Comparison of ENCODE assay signal across 1 cellular context in the genomic region with DNA sequence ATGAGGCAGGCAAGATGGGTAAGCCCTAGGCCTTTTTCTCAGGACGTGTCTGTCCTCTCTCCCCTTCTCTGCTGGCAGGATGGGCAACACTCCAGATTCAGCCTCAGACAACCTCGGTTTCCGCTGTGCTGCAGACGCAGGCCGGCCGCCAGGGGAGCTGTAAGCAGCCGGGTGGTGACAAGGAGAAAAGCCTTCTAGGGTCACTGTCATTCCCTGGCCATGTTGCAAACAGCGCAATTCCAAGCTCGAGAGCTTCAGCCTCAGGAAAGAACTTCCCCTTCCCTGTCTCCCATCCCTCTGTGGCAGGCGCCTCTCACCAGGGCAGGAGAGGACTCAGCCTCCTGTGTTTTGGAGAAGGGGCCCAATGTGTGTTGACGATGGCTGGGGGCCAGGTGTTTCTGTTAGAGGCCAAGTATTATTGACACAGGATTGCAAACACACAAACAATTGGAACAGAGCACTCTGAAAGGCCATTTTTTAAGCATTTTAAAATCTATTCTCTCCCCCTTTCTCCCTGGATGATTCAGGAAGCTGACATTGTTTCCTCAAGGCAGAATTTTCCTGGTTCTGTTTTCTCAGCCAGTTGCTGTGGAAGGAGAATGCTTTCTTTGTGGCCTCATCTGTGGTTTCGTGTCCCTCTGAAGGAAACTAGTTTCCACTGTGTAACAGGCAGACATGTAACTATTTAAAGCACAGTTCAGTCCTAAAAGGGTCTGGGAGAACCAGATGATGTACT.
A peak's percentile ranks its signal among the peaks of the same experiment; 100 is the strongest.
TF ChIP-seq lines count a peak whose summit lies in the region.

No MANE protein-coding gene starts in this region.

TF ChIP-seq in HepG2, 621 proteins besides CTCF, POLR2A, EP300 and RAD21 (continues in another document):
- TF ChIP-seq POGZ (CRISPR knock-in tag; IDR thresholded peaks at IDR 0.05) (peak; percentile 16; the same call in 1 of the 2 replicates), XRCC5 (optimal IDR thresholded peaks at IDR 0.05; ENCODE audit: low read length) (peak; percentile 95), ZNF782 (CRISPR knock-in tag; IDR thresholded peaks at IDR 0.05; ENCODE audit: borderline replicate concordance) (0 out of 2 replicates have a peak, but pooled peaks have one; percentile 54), SNAPC2 (CRISPR knock-in tag; IDR thresholded peaks at IDR 0.05) (0 out of 2 replicates have a peak, but pooled peaks have one; percentile 47), GATAD2A (CRISPR knock-in tag; IDR thresholded peaks at IDR 0.05) (peak; percentile 17), ZNF720 (CRISPR knock-in tag; IDR thresholded peaks at IDR 0.05) (no peak), ARNTL (CRISPR knock-in tag; IDR thresholded peaks at IDR 0.05) (peak; percentile 41; the same call in 1 of the 2 replicates), HOXA3 (CRISPR knock-in tag; IDR thresholded peaks at IDR 0.05) (0 out of 2 replicates have a peak, but pooled peaks have one; percentile 16), IRF2 (CRISPR knock-in tag; IDR thresholded peaks at IDR 0.05) (0 out of 2 replicates have a peak, but pooled peaks have one; percentile 12), ZMYM4 (CRISPR knock-in tag; IDR thresholded peaks at IDR 0.05) (0 out of 2 replicates have a peak, but pooled peaks have one; percentile 17), ATF7 (IDR thresholded peaks at IDR 0.05) (no peak), ATF7 (CRISPR knock-in tag; IDR thresholded peaks at IDR 0.05) (no peak), CBX5 (CRISPR knock-in tag; IDR thresholded peaks at IDR 0.05; ENCODE audit: borderline replicate concordance) (peak; percentile 5; the same call in 1 of the 2 replicates), KLF16 (CRISPR knock-in tag; IDR thresholded peaks at IDR 0.05) (no peak), ZNF589 (CRISPR knock-in tag; conservative IDR thresholded peaks at IDR 0.05) (no peak), REPIN1 (CRISPR knock-in tag; IDR thresholded peaks at IDR 0.05; ENCODE audit: borderline replicate concordance, low read depth) (peak; percentile 64), DNMT3B (CRISPR knock-in tag; conservative IDR thresholded peaks at IDR 0.05) (no peak), CENPX (CRISPR knock-in tag; IDR thresholded peaks at IDR 0.05) (no peak), ZBTB38 (CRISPR knock-in tag; IDR thresholded peaks at IDR 0.05) (peak; percentile 50; the same call in 1 of the 2 replicates), GABPB1 (CRISPR knock-in tag; IDR thresholded peaks at IDR 0.05) (peak; percentile 33; the same call in 1 of the 2 replicates), ZNF614 (CRISPR knock-in tag; IDR thresholded peaks at IDR 0.05; ENCODE audit: borderline replicate concordance) (peak; percentile 23; the same call in 1 of the 2 replicates), ZNF329 (CRISPR knock-in tag; IDR thresholded peaks at IDR 0.05; ENCODE audit: low read depth) (no peak), HMG20A (CRISPR knock-in tag; IDR thresholded peaks at IDR 0.05; ENCODE audit: borderline replicate concordance) (0 out of 2 replicates have a peak, but pooled peaks have one; percentile 27), TARDBP (CRISPR knock-in tag; IDR thresholded peaks at IDR 0.05) (peak; percentile 39; the same call in 1 of the 2 replicates)
- TF ChIP-seq, protein P1, sequence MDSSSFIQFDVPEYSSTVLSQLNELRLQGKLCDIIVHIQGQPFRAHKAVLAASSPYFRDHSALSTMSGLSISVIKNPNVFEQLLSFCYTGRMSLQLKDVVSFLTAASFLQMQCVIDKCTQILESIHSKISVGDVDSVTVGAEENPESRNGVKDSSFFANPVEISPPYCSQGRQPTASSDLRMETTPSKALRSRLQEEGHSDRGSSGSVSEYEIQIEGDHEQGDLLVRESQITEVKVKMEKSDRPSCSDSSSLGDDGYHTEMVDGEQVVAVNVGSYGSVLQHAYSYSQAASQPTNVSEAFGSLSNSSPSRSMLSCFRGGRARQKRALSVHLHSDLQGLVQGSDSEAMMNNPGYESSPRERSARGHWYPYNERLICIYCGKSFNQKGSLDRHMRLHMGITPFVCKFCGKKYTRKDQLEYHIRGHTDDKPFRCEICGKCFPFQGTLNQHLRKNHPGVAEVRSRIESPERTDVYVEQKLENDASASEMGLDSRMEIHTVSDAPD (CRISPR knock-in tag; IDR thresholded peaks at IDR 0.05), result 0 out of 2 replicates have a peak, but pooled peaks have one; percentile 29
- TF ChIP-seq, protein P2, sequence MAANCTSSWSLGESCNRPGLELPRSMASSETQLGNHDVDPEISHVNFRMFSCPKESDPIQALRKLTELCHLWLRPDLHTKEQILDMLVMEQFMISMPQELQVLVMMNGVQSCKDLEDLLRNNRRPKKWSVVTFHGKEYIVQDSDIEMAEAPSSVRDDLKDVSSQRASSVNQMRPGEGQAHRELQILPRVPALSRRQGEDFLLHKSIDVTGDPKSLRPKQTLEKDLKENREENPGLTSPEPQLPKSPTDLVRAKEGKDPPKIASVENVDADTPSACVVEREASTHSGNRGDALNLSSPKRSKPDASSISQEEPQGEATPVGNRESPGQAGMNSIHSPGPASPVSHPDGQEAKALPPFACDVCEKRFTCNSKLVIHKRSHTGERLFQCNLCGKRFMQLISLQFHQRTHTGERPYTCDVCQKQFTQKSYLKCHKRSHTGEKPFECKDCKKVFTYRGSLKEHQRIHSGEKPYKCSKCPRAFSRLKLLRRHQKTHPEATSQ (CRISPR knock-in tag; IDR thresholded peaks at IDR 0.05; ENCODE audit: borderline replicate concordance), result 0 out of 2 replicates have a peak, but pooled peaks have one; percentile 42
- TF ChIP-seq, protein P3, sequence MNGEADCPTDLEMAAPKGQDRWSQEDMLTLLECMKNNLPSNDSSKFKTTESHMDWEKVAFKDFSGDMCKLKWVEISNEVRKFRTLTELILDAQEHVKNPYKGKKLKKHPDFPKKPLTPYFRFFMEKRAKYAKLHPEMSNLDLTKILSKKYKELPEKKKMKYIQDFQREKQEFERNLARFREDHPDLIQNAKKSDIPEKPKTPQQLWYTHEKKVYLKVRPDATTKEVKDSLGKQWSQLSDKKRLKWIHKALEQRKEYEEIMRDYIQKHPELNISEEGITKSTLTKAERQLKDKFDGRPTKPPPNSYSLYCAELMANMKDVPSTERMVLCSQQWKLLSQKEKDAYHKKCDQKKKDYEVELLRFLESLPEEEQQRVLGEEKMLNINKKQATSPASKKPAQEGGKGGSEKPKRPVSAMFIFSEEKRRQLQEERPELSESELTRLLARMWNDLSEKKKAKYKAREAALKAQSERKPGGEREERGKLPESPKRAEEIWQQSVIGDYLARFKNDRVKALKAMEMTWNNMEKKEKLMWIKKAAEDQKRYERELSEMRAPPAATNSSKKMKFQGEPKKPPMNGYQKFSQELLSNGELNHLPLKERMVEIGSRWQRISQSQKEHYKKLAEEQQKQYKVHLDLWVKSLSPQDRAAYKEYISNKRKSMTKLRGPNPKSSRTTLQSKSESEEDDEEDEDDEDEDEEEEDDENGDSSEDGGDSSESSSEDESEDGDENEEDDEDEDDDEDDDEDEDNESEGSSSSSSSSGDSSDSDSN (CRISPR knock-in tag; IDR thresholded peaks at IDR 0.05), result peak; percentile 33; the same call in 1 of the 2 replicates
- TF ChIP-seq, protein P4, sequence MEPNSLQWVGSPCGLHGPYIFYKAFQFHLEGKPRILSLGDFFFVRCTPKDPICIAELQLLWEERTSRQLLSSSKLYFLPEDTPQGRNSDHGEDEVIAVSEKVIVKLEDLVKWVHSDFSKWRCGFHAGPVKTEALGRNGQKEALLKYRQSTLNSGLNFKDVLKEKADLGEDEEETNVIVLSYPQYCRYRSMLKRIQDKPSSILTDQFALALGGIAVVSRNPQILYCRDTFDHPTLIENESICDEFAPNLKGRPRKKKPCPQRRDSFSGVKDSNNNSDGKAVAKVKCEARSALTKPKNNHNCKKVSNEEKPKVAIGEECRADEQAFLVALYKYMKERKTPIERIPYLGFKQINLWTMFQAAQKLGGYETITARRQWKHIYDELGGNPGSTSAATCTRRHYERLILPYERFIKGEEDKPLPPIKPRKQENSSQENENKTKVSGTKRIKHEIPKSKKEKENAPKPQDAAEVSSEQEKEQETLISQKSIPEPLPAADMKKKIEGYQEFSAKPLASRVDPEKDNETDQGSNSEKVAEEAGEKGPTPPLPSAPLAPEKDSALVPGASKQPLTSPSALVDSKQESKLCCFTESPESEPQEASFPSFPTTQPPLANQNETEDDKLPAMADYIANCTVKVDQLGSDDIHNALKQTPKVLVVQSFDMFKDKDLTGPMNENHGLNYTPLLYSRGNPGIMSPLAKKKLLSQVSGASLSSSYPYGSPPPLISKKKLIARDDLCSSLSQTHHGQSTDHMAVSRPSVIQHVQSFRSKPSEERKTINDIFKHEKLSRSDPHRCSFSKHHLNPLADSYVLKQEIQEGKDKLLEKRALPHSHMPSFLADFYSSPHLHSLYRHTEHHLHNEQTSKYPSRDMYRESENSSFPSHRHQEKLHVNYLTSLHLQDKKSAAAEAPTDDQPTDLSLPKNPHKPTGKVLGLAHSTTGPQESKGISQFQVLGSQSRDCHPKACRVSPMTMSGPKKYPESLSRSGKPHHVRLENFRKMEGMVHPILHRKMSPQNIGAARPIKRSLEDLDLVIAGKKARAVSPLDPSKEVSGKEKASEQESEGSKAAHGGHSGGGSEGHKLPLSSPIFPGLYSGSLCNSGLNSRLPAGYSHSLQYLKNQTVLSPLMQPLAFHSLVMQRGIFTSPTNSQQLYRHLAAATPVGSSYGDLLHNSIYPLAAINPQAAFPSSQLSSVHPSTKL (CRISPR knock-in tag; IDR thresholded peaks at IDR 0.05), result peak; percentile 19
- TF ChIP-seq, protein P5, sequence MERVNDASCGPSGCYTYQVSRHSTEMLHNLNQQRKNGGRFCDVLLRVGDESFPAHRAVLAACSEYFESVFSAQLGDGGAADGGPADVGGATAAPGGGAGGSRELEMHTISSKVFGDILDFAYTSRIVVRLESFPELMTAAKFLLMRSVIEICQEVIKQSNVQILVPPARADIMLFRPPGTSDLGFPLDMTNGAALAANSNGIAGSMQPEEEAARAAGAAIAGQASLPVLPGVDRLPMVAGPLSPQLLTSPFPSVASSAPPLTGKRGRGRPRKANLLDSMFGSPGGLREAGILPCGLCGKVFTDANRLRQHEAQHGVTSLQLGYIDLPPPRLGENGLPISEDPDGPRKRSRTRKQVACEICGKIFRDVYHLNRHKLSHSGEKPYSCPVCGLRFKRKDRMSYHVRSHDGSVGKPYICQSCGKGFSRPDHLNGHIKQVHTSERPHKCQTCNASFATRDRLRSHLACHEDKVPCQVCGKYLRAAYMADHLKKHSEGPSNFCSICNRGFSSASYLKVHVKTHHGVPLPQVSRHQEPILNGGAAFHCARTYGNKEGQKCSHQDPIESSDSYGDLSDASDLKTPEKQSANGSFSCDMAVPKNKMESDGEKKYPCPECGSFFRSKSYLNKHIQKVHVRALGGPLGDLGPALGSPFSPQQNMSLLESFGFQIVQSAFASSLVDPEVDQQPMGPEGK (CRISPR knock-in tag; IDR thresholded peaks at IDR 0.05), result 0 out of 2 replicates have a peak, but pooled peaks have one; percentile 36
- TF ChIP-seq, protein P6, sequence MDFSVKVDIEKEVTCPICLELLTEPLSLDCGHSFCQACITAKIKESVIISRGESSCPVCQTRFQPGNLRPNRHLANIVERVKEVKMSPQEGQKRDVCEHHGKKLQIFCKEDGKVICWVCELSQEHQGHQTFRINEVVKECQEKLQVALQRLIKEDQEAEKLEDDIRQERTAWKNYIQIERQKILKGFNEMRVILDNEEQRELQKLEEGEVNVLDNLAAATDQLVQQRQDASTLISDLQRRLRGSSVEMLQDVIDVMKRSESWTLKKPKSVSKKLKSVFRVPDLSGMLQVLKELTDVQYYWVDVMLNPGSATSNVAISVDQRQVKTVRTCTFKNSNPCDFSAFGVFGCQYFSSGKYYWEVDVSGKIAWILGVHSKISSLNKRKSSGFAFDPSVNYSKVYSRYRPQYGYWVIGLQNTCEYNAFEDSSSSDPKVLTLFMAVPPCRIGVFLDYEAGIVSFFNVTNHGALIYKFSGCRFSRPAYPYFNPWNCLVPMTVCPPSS (IDR thresholded peaks at IDR 0.05), result no peak
- TF ChIP-seq, protein P7, sequence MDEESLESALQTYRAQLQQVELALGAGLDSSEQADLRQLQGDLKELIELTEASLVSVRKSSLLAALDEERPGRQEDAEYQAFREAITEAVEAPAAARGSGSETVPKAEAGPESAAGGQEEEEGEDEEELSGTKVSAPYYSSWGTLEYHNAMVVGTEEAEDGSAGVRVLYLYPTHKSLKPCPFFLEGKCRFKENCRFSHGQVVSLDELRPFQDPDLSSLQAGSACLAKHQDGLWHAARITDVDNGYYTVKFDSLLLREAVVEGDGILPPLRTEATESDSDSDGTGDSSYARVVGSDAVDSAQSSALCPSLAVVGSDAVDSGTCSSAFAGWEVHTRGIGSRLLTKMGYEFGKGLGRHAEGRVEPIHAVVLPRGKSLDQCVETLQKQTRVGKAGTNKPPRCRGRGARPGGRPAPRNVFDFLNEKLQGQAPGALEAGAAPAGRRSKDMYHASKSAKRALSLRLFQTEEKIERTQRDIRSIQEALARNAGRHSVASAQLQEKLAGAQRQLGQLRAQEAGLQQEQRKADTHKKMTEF (CRISPR knock-in tag; IDR thresholded peaks at IDR 0.05), result peak; percentile 13; the same call in 1 of the 2 replicates
- TF ChIP-seq, protein P8, sequence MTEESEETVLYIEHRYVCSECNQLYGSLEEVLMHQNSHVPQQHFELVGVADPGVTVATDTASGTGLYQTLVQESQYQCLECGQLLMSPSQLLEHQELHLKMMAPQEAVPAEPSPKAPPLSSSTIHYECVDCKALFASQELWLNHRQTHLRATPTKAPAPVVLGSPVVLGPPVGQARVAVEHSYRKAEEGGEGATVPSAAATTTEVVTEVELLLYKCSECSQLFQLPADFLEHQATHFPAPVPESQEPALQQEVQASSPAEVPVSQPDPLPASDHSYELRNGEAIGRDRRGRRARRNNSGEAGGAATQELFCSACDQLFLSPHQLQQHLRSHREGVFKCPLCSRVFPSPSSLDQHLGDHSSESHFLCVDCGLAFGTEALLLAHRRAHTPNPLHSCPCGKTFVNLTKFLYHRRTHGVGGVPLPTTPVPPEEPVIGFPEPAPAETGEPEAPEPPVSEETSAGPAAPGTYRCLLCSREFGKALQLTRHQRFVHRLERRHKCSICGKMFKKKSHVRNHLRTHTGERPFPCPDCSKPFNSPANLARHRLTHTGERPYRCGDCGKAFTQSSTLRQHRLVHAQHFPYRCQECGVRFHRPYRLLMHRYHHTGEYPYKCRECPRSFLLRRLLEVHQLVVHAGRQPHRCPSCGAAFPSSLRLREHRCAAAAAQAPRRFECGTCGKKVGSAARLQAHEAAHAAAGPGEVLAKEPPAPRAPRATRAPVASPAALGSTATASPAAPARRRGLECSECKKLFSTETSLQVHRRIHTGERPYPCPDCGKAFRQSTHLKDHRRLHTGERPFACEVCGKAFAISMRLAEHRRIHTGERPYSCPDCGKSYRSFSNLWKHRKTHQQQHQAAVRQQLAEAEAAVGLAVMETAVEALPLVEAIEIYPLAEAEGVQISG (CRISPR knock-in tag; IDR thresholded peaks at IDR 0.05), result peak; percentile 58; the same call in 1 of the 2 replicates
- TF ChIP-seq, protein P9, sequence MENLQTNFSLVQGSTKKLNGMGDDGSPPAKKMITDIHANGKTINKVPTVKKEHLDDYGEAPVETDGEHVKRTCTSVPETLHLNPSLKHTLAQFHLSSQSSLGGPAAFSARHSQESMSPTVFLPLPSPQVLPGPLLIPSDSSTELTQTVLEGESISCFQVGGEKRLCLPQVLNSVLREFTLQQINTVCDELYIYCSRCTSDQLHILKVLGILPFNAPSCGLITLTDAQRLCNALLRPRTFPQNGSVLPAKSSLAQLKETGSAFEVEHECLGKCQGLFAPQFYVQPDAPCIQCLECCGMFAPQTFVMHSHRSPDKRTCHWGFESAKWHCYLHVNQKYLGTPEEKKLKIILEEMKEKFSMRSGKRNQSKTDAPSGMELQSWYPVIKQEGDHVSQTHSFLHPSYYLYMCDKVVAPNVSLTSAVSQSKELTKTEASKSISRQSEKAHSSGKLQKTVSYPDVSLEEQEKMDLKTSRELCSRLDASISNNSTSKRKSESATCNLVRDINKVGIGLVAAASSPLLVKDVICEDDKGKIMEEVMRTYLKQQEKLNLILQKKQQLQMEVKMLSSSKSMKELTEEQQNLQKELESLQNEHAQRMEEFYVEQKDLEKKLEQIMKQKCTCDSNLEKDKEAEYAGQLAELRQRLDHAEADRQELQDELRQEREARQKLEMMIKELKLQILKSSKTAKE (CRISPR knock-in tag; IDR thresholded peaks at IDR 0.05; ENCODE audit: borderline replicate concordance), result 0 out of 2 replicates have a peak, but pooled peaks have one; percentile 13
